ENCODE assay signal across 5 cellular contexts in genomic region chr13:43948059-43948458, GRCh38.
"Had no signal": no experiment of that assay in that cellular context is flagged by ENCODE, and none has a peak within 500 bp of the region (broad histone marks: within the 10 kb centered on the region; RNA-seq: fewer than 3 reads in every experiment).

No MANE protein-coding gene starts in this region.

- H3K4me3 ChIP-seq: K562 had no signal

- H3K27ac ChIP-seq: HL-60 had no signal

- DNase-seq: IMR-90, KBM-7, KG1 had no signal
